In the genomic region with DNA sequence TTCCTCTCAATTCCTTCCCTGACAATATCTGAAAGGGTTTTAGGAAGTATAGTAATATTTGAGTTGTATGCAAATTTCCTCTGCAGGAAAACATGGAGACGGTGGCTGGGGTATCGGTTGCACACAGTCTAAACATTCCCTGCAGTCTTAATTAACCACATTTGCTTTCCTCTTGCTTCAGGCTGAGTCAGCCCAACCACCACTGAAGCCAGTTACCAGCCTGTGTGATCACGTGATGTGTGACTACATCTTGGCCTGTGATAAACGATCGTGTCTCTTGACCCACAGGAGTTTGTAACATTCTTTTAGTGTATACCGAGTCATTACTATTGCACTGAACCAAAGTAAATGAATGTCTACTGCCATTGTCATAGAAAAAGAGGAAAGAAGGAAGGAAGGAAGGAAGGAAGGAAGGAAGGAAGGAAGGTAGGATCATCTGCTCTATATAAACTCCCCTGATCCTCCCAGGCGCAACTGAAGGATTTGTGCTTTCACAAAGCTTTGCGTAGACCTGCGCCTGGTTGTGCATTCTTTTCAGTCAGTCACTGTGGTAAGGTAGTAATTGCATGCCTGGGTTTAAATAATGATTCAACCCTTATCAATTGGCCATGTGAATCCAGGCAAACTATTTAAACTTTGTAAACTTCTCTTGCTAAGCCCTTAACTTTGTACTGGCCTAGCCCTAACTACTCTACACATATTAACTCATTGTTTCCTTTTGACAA, we compare ENCODE assay signal across 12 cellular contexts.
DNase-seq lines count a peak whose midpoint lies in the region; ATAC-seq, FAIRE-seq and TF ChIP-seq lines count a peak whose summit lies in the region.
"Had no signal": no experiment of that assay in that cellular context is flagged by ENCODE, and none has a peak within 500 bp of the region (broad histone marks: within the 10 kb centered on the region; RNA-seq: fewer than 3 reads in every experiment).

No MANE protein-coding gene starts in this region.

- H3K36me3 Mint-ChIP-seq in CD8-positive, alpha-beta memory T cell, result no peaks in the 10 kb centered on the region
- H3K36me3 Mint-ChIP-seq: natural killer cell treated with Interleukin-12 subunit alpha and Interleukin-12 subunit beta and Interleukin-15 and Interleukin-18, amount 100 ng/mL, for 72 hours had no signal

- no peak for TF ChIP-seq RAD21 in K562 (CRISPR knock-in tag; conservative IDR thresholded peaks at IDR 0.05 in 1 of 2, IDR thresholded peaks at IDR 0.05 in 1 of 2)

- no TSS peak for BruUV-seq in K562 (replicated peaks; lab: Mats Ljungman, UMichigan)

- in situ Hi-C loops in K562 (cut with MboI), result no loop called here

- H3K27ac Mint-ChIP-seq in CD8-positive, alpha-beta memory T cell, result no peak overlapping the region
- H3K27ac Mint-ChIP-seq: activated CD4-positive, alpha-beta T cell treated with anti-CD3 and anti-CD28 coated beads, Interleukin-2, amount 10 ng/mL, durations not matched to agents 24 days and 14 days; natural killer cell treated with Interleukin-12 subunit alpha and Interleukin-12 subunit beta and Interleukin-15 and Interleukin-18, amount 100 ng/mL, for 72 hours had no signal

- no peaks in the 10 kb centered on the region for H3K9me1 ChIP-seq in K562 (ENCODE audit: control insufficient read depth, insufficient read depth, low read length)

- no peak for TF ChIP-seq CTCF in K562 (IDR thresholded peaks at IDR 0.05 in 2 of 3, conservative IDR thresholded peaks at IDR 0.05 in 1 of 3; ENCODE audit: insufficient read depth in 2 of 3, low read depth in 1 of 3, low read length in 3 of 3)
- TF ChIP-seq CTCF in left lung (IDR thresholded peaks at IDR 0.05), result no peak

- no peak overlapping the region for H3K4me3 Mint-ChIP-seq in CD8-positive, alpha-beta memory T cell
- H3K4me3 Mint-ChIP-seq: activated CD4-positive, alpha-beta T cell treated with anti-CD3 and anti-CD28 coated beads, Interleukin-2, amount 10 ng/mL, durations not matched to agents 24 days and 14 days; natural killer cell treated with Interleukin-12 subunit alpha and Interleukin-12 subunit beta and Interleukin-15 and Interleukin-18, amount 100 ng/mL, for 72 hours had no signal

- CTCF ChIA-PET in K562 (lab: Yijun Ruan, JAX; ENCODE audit: low intra/inter-chr PET ratio), result no interaction called here
- CTCF ChIA-PET in CD8-positive, alpha-beta memory T cell (lab: Charles Lee), result no interaction called here

- no peaks in the 10 kb centered on the region for H3K27me3 ChIP-seq in K562 (ENCODE audit: control insufficient read depth in 2 of 2, insufficient read depth in 2 of 2, low read length in 2 of 2)
- H3K27me3 ChIP-seq in left lung, result no peaks in the 10 kb centered on the region
- no peaks in the 10 kb centered on the region for H3K27me3 ChIP-seq in CD8-positive, alpha-beta memory T cell (ENCODE audit: insufficient read depth, low read length, poor library complexity, severe bottlenecking)

- no peak overlapping the region for H2AFZ ChIP-seq in K562 (ENCODE audit: low read depth, low read length)

- intact Hi-C loops in K562 (cut with micrococcal nuclease) (no loop called here), left lung (cut with DNase I) (no loop called here)

- peaks cover 6 to 23% (median 12%) of the 10 kb centered on the region in 5 donors for H3K9me3 Mint-ChIP-seq in CD8-positive, alpha-beta memory T cell

- no peaks in the 10 kb centered on the region for H3K9me3 ChIP-seq in K562 (replicated peaks; ENCODE audit: control insufficient read depth, insufficient read depth, low read depth, low read length)
- H3K9me3 ChIP-seq in left lung, result no peaks in the 10 kb centered on the region
- H3K9me3 ChIP-seq in CD8-positive, alpha-beta memory T cell (ENCODE audit: low read length), result no peaks in the 10 kb centered on the region

- H3K4me3 ChIP-seq in K562 (no peak overlapping the region), left lung (no peak overlapping the region)
- H3K4me3 ChIP-seq in CD8-positive, alpha-beta memory T cell (ENCODE audit: low read length), result no peak overlapping the region

- WGBS in K562 (ENCODE audit: insufficient coverage, low coverage, missing lambda C conversion rate), result 2% methylated on average over 9 of the region's 9 CpGs

- POLR2A ChIA-PET in K562 (lab: Yijun Ruan, JAX), result no interaction called here
- POLR2A ChIA-PET in CD8-positive, alpha-beta memory T cell (lab: Charles Lee), result no interaction called here

- H4K20me1 ChIP-seq in K562 (replicated peaks; ENCODE audit: control insufficient read depth, insufficient read depth, low read length), result no peaks in the 10 kb centered on the region

- ATAC-seq in K562 (no peak), left lung (peak; percentile 17), HG03095 (IDR thresholded peaks at IDR 0.05; ENCODE audit: unreplicated experiment) (no peak), GM18909 (IDR thresholded peaks at IDR 0.05; ENCODE audit: poor library complexity, unreplicated experiment) (no peak)
- ATAC-seq: natural killer cell treated with Interleukin-12 subunit alpha and Interleukin-12 subunit beta and Interleukin-15 and Interleukin-18, amount 100 ng/mL, for 72 hours had no signal

- DNase-seq in AG08396 (ENCODE audit: low spot score) (peak; percentile 86), LoVo (ENCODE audit: low spot score) (peak; percentile 10), K562 (ENCODE audit: extremely low read depth in 1 of 4, low spot score in 3 of 4) (no peak), left lung (no peak)
- no peak for DNase-seq in CD8-positive, alpha-beta memory T cell
- DNase-seq in stimulated activated CD8-positive, alpha-beta memory T cell treated with anti-CD3 and anti-CD28 coated beads, Interleukin-4, amount 100 ng/mL, for 48 hours, result no peak
- DNase-seq: activated CD4-positive, alpha-beta T cell treated with anti-CD3 and anti-CD28 coated beads, Interleukin-2, amount 10 ng/mL, durations not matched to agents 24 days and 14 days; effector CD4-positive, alpha-beta T cell; NCI-H187 had no signal

- no peaks in the 10 kb centered on the region for H3K4me1 Mint-ChIP-seq in CD8-positive, alpha-beta memory T cell
- H3K4me1 Mint-ChIP-seq: activated CD4-positive, alpha-beta T cell treated with anti-CD3 and anti-CD28 coated beads, Interleukin-2, amount 10 ng/mL, durations not matched to agents 24 days and 14 days had no signal

- no peaks in the 10 kb centered on the region for H3K79me2 ChIP-seq in K562 (ENCODE audit: control insufficient read depth, insufficient read depth, low read length)

- H3K36me3 ChIP-seq in K562 (ENCODE audit: control insufficient read depth, insufficient read depth, low read length) (no peaks in the 10 kb centered on the region), left lung (no peaks in the 10 kb centered on the region)
- H3K36me3 ChIP-seq in CD8-positive, alpha-beta memory T cell (ENCODE audit: insufficient read depth, low read length), result no peaks in the 10 kb centered on the region

- no peaks in the 10 kb centered on the region for H3K27me3 Mint-ChIP-seq in CD8-positive, alpha-beta memory T cell
- H3K27me3 Mint-ChIP-seq: activated CD4-positive, alpha-beta T cell treated with anti-CD3 and anti-CD28 coated beads, Interleukin-2, amount 10 ng/mL, durations not matched to agents 24 days and 14 days had no signal

- H3K27ac ChIP-seq in K562 (ENCODE audit: extremely low read depth, low read depth, low read length) (no peak overlapping the region), left lung (no peak overlapping the region)
- H3K27ac ChIP-seq in CD8-positive, alpha-beta memory T cell (ENCODE audit: low read depth, low read length), result no peak overlapping the region

- no peak overlapping the region for H3K4me2 ChIP-seq in K562 (ENCODE audit: insufficient read depth, low read length)

- H3K4me1 ChIP-seq in K562 (replicated peaks in 1 of 2; ENCODE audit: control insufficient read depth in 2 of 2, insufficient read depth in 2 of 2, low read length in 2 of 2) (no peaks in the 10 kb centered on the region), left lung (no peaks in the 10 kb centered on the region)
- no peaks in the 10 kb centered on the region for H3K4me1 ChIP-seq in CD8-positive, alpha-beta memory T cell (ENCODE audit: insufficient read depth, low read length)

- no peak for FAIRE-seq in K562 (lab: Jason Lieb, UNC)

- H3K9ac ChIP-seq in K562 (ENCODE audit: insufficient read depth in 1 of 2, low read depth in 2 of 2, low read length in 2 of 2), result no peak overlapping the region

- TF ChIP-seq POLR2A in K562 (conservative IDR thresholded peaks at IDR 0.05), result no peak

- no peak for TF ChIP-seq EP300 in K562 (IDR thresholded peaks at IDR 0.05; ENCODE audit: low read length)

TF ChIP-seq in K562, 482 proteins besides CTCF, POLR2A, EP300 and RAD21:
- TF ChIP-seq, protein P1, sequence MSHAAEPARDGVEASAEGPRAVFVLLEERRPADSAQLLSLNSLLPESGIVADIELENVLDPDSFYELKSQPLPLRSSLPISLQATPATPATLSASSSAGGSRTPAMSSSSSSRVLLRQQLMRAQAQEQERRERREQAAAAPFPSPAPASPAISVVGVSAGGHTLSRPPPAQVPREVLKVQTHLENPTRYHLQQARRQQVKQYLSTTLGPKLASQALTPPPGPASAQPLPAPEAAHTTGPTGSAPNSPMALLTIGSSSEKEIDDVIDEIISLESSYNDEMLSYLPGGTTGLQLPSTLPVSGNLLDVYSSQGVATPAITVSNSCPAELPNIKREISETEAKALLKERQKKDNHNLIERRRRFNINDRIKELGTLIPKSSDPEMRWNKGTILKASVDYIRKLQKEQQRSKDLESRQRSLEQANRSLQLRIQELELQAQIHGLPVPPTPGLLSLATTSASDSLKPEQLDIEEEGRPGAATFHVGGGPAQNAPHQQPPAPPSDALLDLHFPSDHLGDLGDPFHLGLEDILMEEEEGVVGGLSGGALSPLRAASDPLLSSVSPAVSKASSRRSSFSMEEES (CRISPR knock-in tag; IDR thresholded peaks at IDR 0.05), result peak; percentile 89
- TF ChIP-seq, protein P2, sequence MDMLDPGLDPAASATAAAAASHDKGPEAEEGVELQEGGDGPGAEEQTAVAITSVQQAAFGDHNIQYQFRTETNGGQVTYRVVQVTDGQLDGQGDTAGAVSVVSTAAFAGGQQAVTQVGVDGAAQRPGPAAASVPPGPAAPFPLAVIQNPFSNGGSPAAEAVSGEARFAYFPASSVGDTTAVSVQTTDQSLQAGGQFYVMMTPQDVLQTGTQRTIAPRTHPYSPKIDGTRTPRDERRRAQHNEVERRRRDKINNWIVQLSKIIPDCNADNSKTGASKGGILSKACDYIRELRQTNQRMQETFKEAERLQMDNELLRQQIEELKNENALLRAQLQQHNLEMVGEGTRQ (CRISPR knock-in tag; IDR thresholded peaks at IDR 0.05), result no peak
TF ChIP-seq in K562: peak in this region for 1.

Comparison
In these comparisons a context has a peak if more than half of its experiments do, and no peak if none do; other contexts are left out.
1. DNase-seq: peak in AG08396 (single experiment) and LoVo (single experiment); none in K562 (0 of 4), left lung (0 of 2), CD8-positive, alpha-beta memory T cell (0 of 5) and stimulated activated CD8-positive, alpha-beta memory T cell treated with anti-CD3 and anti-CD28 coated beads, Interleukin-4, amount 100 ng/mL, for 48 hours (single experiment).